1 cellular context compared by ENCODE assay signal in the genomic region with DNA sequence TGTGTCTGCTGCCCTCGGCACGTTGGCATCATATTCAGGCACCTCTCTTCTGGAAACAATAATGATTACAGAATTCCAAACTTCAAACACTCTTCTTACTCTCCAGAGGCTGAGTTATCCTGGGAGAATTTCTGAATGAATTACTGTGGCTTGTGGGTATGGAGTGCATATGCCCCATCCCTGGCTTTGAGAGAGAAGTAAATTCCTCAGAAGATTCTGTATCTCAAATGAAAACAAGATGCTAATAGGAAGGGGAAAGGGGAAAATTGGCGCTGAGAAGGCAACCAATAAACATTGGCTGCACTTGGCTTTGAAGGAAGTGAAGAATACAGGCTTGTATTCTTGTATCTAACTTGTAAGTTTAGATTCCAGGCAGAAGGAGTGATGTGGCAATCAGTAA.
TF ChIP-seq lines count a peak whose summit lies in the region.

No MANE protein-coding gene starts in this region.

TF ChIP-seq in H1, 55 proteins besides CTCF, POLR2A, EP300 and RAD21 (continued from another document):
- TF ChIP-seq, protein P1, sequence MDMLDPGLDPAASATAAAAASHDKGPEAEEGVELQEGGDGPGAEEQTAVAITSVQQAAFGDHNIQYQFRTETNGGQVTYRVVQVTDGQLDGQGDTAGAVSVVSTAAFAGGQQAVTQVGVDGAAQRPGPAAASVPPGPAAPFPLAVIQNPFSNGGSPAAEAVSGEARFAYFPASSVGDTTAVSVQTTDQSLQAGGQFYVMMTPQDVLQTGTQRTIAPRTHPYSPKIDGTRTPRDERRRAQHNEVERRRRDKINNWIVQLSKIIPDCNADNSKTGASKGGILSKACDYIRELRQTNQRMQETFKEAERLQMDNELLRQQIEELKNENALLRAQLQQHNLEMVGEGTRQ (IDR thresholded peaks at IDR 0.05; ENCODE audit: low read length) = no peak
- TF ChIP-seq ASH2L (IDR thresholded peaks at IDR 0.05; ENCODE audit: low read length) (no peak), KDM4A (IDR thresholded peaks at IDR 0.05; ENCODE audit: low read depth, low read length, severe bottlenecking) (no peak)
- TF ChIP-seq, protein P2, sequence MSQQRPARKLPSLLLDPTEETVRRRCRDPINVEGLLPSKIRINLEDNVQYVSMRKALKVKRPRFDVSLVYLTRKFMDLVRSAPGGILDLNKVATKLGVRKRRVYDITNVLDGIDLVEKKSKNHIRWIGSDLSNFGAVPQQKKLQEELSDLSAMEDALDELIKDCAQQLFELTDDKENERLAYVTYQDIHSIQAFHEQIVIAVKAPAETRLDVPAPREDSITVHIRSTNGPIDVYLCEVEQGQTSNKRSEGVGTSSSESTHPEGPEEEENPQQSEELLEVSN (IDR thresholded peaks at IDR 0.05) = no peak
